14 cellular contexts compared by ENCODE assay signal in genomic region chr16:68722119-68723024, GRCh38. TPM values are rescaled to one million over a fixed set of nuclear protein-coding genes. Genes with fewer than 3 reads are reported as not detected.
DNase-seq lines count a peak whose midpoint lies in the region; ATAC-seq and TF ChIP-seq lines count a peak whose summit lies in the region.
"Had no signal": no experiment of that assay in that cellular context is flagged by ENCODE, and none has a peak within 500 bp of the region (broad histone marks: within the 10 kb centered on the region; RNA-seq: fewer than 3 reads in every experiment).

No MANE protein-coding gene starts in this region.

- H3K4me1 ChIP-seq in Peyer's patch (peaks cover 0 to 30% (median 0%) of the 10 kb centered on the region in 4 donors), esophagus (ENCODE audit: control insufficient read depth in 2 of 2, insufficient read depth in 2 of 2, low read length in 1 of 2) (peaks cover 0 to 2% of the 10 kb centered on the region in 2 donors), osteoblast (ENCODE audit: insufficient read depth, low read length) (no peaks in the 10 kb centered on the region)

- H3K79me2 ChIP-seq in osteoblast (ENCODE audit: insufficient read depth, low read length), result no peaks in the 10 kb centered on the region

- DNase-seq in ELF-1 (ENCODE audit: low read depth, low spot score) (peak; percentile 51), Peyer's patch (peak in 2 of 3 donors; percentile 79 to 85), osteoblast (ENCODE audit: insufficient read length, low spot score, missing footprints) (peak; percentile 45), Right ventricle myocardium inferior (ENCODE audit: missing footprints) (no peak)
- DNase-seq: ACHN, C1 segment of cervical spinal cord, DMS79, H7, NCI-H1105 treated with DMSO at 0.1 percent for 48 hours, NCI-H1694, NCI-H510A had no signal

- intact Hi-C loops in Right ventricle myocardium inferior (cut with DNase I), result no loop called here

- peak in 1 of 2 donors; percentile 54 for TF ChIP-seq POLR2A in Peyer's patch (IDR thresholded peaks at IDR 0.05)

- WGBS in esophagus, 2 donors, result 66% methylated on average over 12 of the region's 12 CpGs

- H3K4me3 ChIP-seq in Peyer's patch (peak overlapping the region in 1 of 4 donors; percentile 11), esophagus (ENCODE audit: low read depth in 1 of 2, low read length in 2 of 2) (no peak overlapping the region), osteoblast (ENCODE audit: insufficient read depth, low read length) (no peak overlapping the region)

- H4K20me1 ChIP-seq in osteoblast (ENCODE audit: insufficient read depth, low read length), result no peaks in the 10 kb centered on the region

- no peak for ATAC-seq in GM18858 (IDR thresholded peaks at IDR 0.05; ENCODE audit: unreplicated experiment)
- no peak for ATAC-seq in HG03354 (IDR thresholded peaks at IDR 0.05; ENCODE audit: poor library complexity, severe bottlenecking, unreplicated experiment)
- no peak for ATAC-seq in Right ventricle myocardium inferior

- H3K27ac ChIP-seq in Peyer's patch, result peak overlapping the region in 3 of 4 donors; percentile 46 to 80 (median 76)
- H3K27ac ChIP-seq in esophagus (ENCODE audit: low read depth in 2 of 2, low read length in 1 of 2), result peak overlapping the region; percentile 6 to 8
- no peak overlapping the region for H3K27ac ChIP-seq in osteoblast (ENCODE audit: low read depth, low read length)

- H3K9me3 ChIP-seq in Peyer's patch, result no peaks in the 10 kb centered on the region
- H3K9me3 ChIP-seq in esophagus (ENCODE audit: control insufficient read depth in 2 of 2, insufficient read depth in 1 of 2, low read depth in 1 of 2, low read length in 1 of 2), result peaks cover 0 to 6% of the 10 kb centered on the region in 2 donors
- H3K9me3 ChIP-seq in osteoblast (ENCODE audit: low read depth, low read length), result no peaks in the 10 kb centered on the region

- no peaks in the 10 kb centered on the region for H3K36me3 ChIP-seq in Peyer's patch
- no peaks in the 10 kb centered on the region for H3K36me3 ChIP-seq in esophagus (ENCODE audit: control insufficient read depth in 2 of 2, insufficient read depth in 2 of 2, low read length in 1 of 2)
- no peaks in the 10 kb centered on the region for H3K36me3 ChIP-seq in osteoblast (ENCODE audit: insufficient read depth, low read length)

- TF ChIP-seq CTCF in Peyer's patch (IDR thresholded peaks at IDR 0.05), result no peak
- TF ChIP-seq CTCF in osteoblast (IDR thresholded peaks at IDR 0.05; ENCODE audit: extremely low read depth, low read depth, low read length), result no peak

- H2AFZ ChIP-seq in osteoblast (ENCODE audit: low read length), result no peak overlapping the region

- no peak overlapping the region for H3K4me2 ChIP-seq in osteoblast (ENCODE audit: insufficient read depth, low read length)

- H3K27me3 ChIP-seq in Peyer's patch (no peaks in the 10 kb centered on the region), esophagus (ENCODE audit: control insufficient read depth in 1 of 2, insufficient read depth in 2 of 2, low read length in 2 of 2) (no peaks in the 10 kb centered on the region), osteoblast (ENCODE audit: insufficient read depth, low read length) (no peaks in the 10 kb centered on the region)

RNA-seq across cellular contexts. Expression of gene CDH1, which starts 14.7 kb away (rescaled TPM):
- total RNA-seq in Peyer's patch (100 to 1,000 TPM in 3 of 4 donors, 10 to 100 TPM in 1; 56.9 to 612 (median 429) TPM), osteoblast (0.59 and 1.1 TPM in 2 replicates), Right ventricle myocardium inferior (not detected)
- 10 to 100 TPM; 92.0 to 96.6 TPM for polyA plus RNA-seq in esophagus

Comparison
In these comparisons a context has a peak if more than half of its experiments do, and no peak if none do; other contexts are left out.
1. RNA of gene CDH1, which starts 14.7 kb away (total RNA-seq): 56.9 to 612 TPM in Peyer's patch; 0.59 to 1.1 TPM in osteoblast and not detected in Right ventricle myocardium inferior (single experiment); every median in the first group is over 10 times any median in the second.